In the genomic region with DNA sequence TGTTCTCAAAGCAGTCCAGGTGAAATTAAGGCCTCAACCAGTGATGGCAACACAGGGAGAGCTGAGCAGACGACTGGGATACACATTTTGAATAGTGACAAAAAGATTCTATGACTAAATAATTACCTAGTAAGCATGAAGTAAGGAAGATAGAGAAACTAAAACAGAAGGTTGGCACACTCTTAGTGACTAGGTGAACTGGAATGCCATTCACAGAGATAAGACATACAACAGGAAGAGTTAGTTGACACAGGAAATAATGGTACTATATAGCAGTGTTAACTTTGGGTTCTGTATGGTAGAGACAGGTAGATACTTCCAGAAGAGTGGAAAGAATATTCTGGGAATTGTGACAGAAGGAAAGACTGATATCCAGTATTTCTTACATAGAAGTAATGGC, we compare ENCODE assay signal across 24 cellular contexts.
DNase-seq lines count a peak whose midpoint lies in the region; ATAC-seq, FAIRE-seq and TF ChIP-seq lines count a peak whose summit lies in the region.
"Had no signal": no experiment of that assay in that cellular context is flagged by ENCODE, and none has a peak within 500 bp of the region (broad histone marks: within the 10 kb centered on the region; RNA-seq: fewer than 3 reads in every experiment).

No MANE protein-coding gene starts in this region.

- H3K23ac ChIP-seq in trophoblast cell (ENCODE audit: low read length), result no peak overlapping the region

- ATAC-seq in HepG2, result no peak
- ATAC-seq in right lobe of liver, result no peak
- ATAC-seq: GM23338 had no signal

- H3K9me3 Mint-ChIP-seq in CD14-positive monocyte, result peaks cover 0 to 21% (median 8%) of the 10 kb centered on the region in 7 donors
- H3K9me3 Mint-ChIP-seq: GM23338 had no signal

- H3K4me2 ChIP-seq in HepG2 (ENCODE audit: low read depth, low read length) (no peak overlapping the region), trophoblast cell (ENCODE audit: low read length) (no peak overlapping the region)
- H3K4me2 ChIP-seq: GM23338 had no signal

- TF ChIP-seq POLR2A in HepG2 (IDR thresholded peaks at IDR 0.05; ENCODE audit: insufficient read depth in 1 of 2, low read depth in 2 of 2, low read length in 2 of 2) (no peak), right lobe of liver (IDR thresholded peaks at IDR 0.05) (no peak)

- FAIRE-seq in HepG2 (lab: Jason Lieb, UNC), result no peak
- FAIRE-seq in RCC 7860 (lab: Jason Lieb, UNC), result no peak
- FAIRE-seq: GM18507 had no signal

- H2AK5ac ChIP-seq in trophoblast cell (ENCODE audit: low read length), result no peak overlapping the region

- H2AFZ ChIP-seq in HepG2 (ENCODE audit: low read length) (no peak overlapping the region), trophoblast cell (ENCODE audit: insufficient read depth, low read length, poor library complexity) (no peak overlapping the region)
- H2AFZ ChIP-seq: GM23338 had no signal

- TF ChIP-seq CTCF in HepG2 (CRISPR knock-in tag; IDR thresholded peaks at IDR 0.05), result no peak
- TF ChIP-seq CTCF in right lobe of liver (IDR thresholded peaks at IDR 0.05), result no peak
- TF ChIP-seq CTCF in epithelial cell of esophagus (IDR thresholded peaks at IDR 0.05; ENCODE audit: insufficient read depth, low read depth, low read length, missing control alignments), result no peak
- TF ChIP-seq CTCF in CD14-positive monocyte (IDR thresholded peaks at IDR 0.05), result no peak

- peaks cover 0 to 1% (median 0%) of the 10 kb centered on the region in 3 donors for H3K27me3 Mint-ChIP-seq in CD14-positive monocyte (ENCODE audit: low read depth in 3 of 3)
- H3K27me3 Mint-ChIP-seq: CD8-positive, alpha-beta memory T cell had no signal

- H3K9me3 ChIP-seq in HepG2 (ENCODE audit: low read length) (peaks cover 7% of the 10 kb centered on the region; the same call in 1 of the 2 replicates), right lobe of liver (no peaks in the 10 kb centered on the region), trophoblast cell (ENCODE audit: insufficient read depth, low read depth, low read length) (no peaks in the 10 kb centered on the region)

- H3K27me3 ChIP-seq in HepG2 (ENCODE audit: control insufficient read depth in 1 of 2, insufficient read depth in 2 of 2, low read length in 2 of 2) (no peaks in the 10 kb centered on the region), right lobe of liver (no peaks in the 10 kb centered on the region), trophoblast cell (ENCODE audit: insufficient read depth, low read length) (no peaks in the 10 kb centered on the region)

- H3K27ac Mint-ChIP-seq in CD14-positive monocyte, result no peak overlapping the region
- H3K27ac Mint-ChIP-seq: CD8-positive, alpha-beta memory T cell; GM23338 had no signal

- no peaks in the 10 kb centered on the region for H3K36me3 Mint-ChIP-seq in CD14-positive monocyte

- TF ChIP-seq EP300 in HepG2 (IDR thresholded peaks at IDR 0.05; ENCODE audit: low read depth in 2 of 2, low read length in 2 of 2) (no peak), HepG2 (CRISPR knock-in tag; IDR thresholded peaks at IDR 0.05; ENCODE audit: borderline replicate concordance) (no peak)

- H4K91ac ChIP-seq in trophoblast cell (ENCODE audit: low read depth, low read length), result no peak overlapping the region

- H3K36me3 ChIP-seq in HepG2 (replicated peaks in 1 of 2; ENCODE audit: control insufficient read depth in 1 of 2, insufficient read depth in 2 of 2, low read length in 2 of 2), result no peaks in the 10 kb centered on the region
- H3K36me3 ChIP-seq in right lobe of liver, result no peaks in the 10 kb centered on the region
- no peaks in the 10 kb centered on the region for H3K36me3 ChIP-seq in trophoblast cell (ENCODE audit: control insufficient read depth in 1 of 2, insufficient read depth in 2 of 2, low read length in 2 of 2)

- POLR2A ChIA-PET in HepG2 (lab: Yijun Ruan, JAX), result no interaction called here

- no peak for TF ChIP-seq RAD21 in HepG2 (CRISPR knock-in tag; IDR thresholded peaks at IDR 0.05)

- H3K4me1 Mint-ChIP-seq in CD14-positive monocyte, result no peaks in the 10 kb centered on the region
- H3K4me1 Mint-ChIP-seq: CD8-positive, alpha-beta memory T cell; GM23338 had no signal

- no peak overlapping the region for H3K18ac ChIP-seq in trophoblast cell (ENCODE audit: low read length)

- H4K20me1 ChIP-seq in HepG2 (ENCODE audit: insufficient read depth, low read length), result no peaks in the 10 kb centered on the region

- H4K12ac ChIP-seq in trophoblast cell (ENCODE audit: low read depth, low read length), result no peak overlapping the region

- BruUV-seq in HepG2 (replicated peaks; lab: Mats Ljungman, UMichigan), result no TSS peak

- no peak overlapping the region for H2BK12ac ChIP-seq in trophoblast cell (ENCODE audit: low read length)

- H3K27ac ChIP-seq in HepG2 (ENCODE audit: extremely low read length, insufficient read depth, low read length), result no peak overlapping the region
- no peak overlapping the region for H3K27ac ChIP-seq in right lobe of liver
- no peak overlapping the region for H3K27ac ChIP-seq in trophoblast cell (ENCODE audit: low read depth, low read length)
- H3K27ac ChIP-seq: SK-N-MC had no signal

- no peak overlapping the region for H3K14ac ChIP-seq in trophoblast cell (ENCODE audit: low read length)

- in situ Hi-C loops in HepG2 (cut with HindIII; ENCODE audit: extremely low pct_ligation_motif_present, low pct_unique_long_range_greater_than_20kb), result no loop called here

- CTCF ChIA-PET in HepG2 (lab: Yijun Ruan, JAX; ENCODE audit: low intra/inter-chr PET ratio, low total read pairs), result no interaction called here

- H3K79me2 ChIP-seq in HepG2 (ENCODE audit: insufficient read depth, low read length), result no peaks in the 10 kb centered on the region
- H3K79me2 ChIP-seq in trophoblast cell (ENCODE audit: control insufficient read depth, insufficient read depth, low read length, poor library complexity), result no peaks in the 10 kb centered on the region

- H2BK120ac ChIP-seq in trophoblast cell (ENCODE audit: insufficient read depth, low read length, poor library complexity), result no peak overlapping the region

- H3K4ac ChIP-seq in trophoblast cell (ENCODE audit: low read depth, low read length), result no peak overlapping the region

- H3K4me3 ChIP-seq in HepG2 (replicated peaks in 1 of 3; ENCODE audit: insufficient read depth in 1 of 3, low read depth in 2 of 3, low read length in 3 of 3), result no peak overlapping the region
- no peak overlapping the region for H3K4me3 ChIP-seq in right lobe of liver
- H3K4me3 ChIP-seq in epithelial cell of esophagus (ENCODE audit: low read length), result no peak overlapping the region
- no peak overlapping the region for H3K4me3 ChIP-seq in trophoblast cell (ENCODE audit: low read depth, low read length)
- H3K4me3 ChIP-seq: GM23338, SK-N-MC had no signal

- no peak overlapping the region for H3K9ac ChIP-seq in HepG2 (ENCODE audit: insufficient read depth, low read depth, low read length)
- no peak overlapping the region for H3K9ac ChIP-seq in trophoblast cell (ENCODE audit: low read length)

- no peak overlapping the region for H2BK5ac ChIP-seq in trophoblast cell (ENCODE audit: low read depth, low read length, poor library complexity)

- intact Hi-C loops in HepG2 (cut with micrococcal nuclease; ENCODE audit: unreplicated experiment), result no loop called here
- intact Hi-C loops in right lobe of liver (cut with DNase I), result no loop called here
- intact Hi-C loops in CD14-positive monocyte (cut with micrococcal nuclease), result no loop called here

- WGBS in HepG2 (ENCODE audit: low lambda C conversion rate), result 16% methylated on average over 1 of the region's 1 CpG
- WGBS in right lobe of liver (ENCODE audit: insufficient coverage, low coverage, low lambda C conversion rate, missing lambda C conversion rate), result 58% methylated on average over 1 of the region's 1 CpG
- no CpG with 5 or more reads among the region's 1 CpG for WGBS in trophoblast cell (ENCODE audit: extremely low coverage, insufficient coverage, insufficient read length)

- no peak overlapping the region for H3K4me3 Mint-ChIP-seq in CD14-positive monocyte
- H3K4me3 Mint-ChIP-seq: CD8-positive, alpha-beta memory T cell; GM23338 had no signal

- H3K4me1 ChIP-seq in HepG2 (ENCODE audit: insufficient read depth, low read length) (no peaks in the 10 kb centered on the region), right lobe of liver (no peaks in the 10 kb centered on the region), trophoblast cell (ENCODE audit: control insufficient read depth in 1 of 2, insufficient read depth in 2 of 2, low read length in 2 of 2) (no peaks in the 10 kb centered on the region)

- DNase-seq in HepG2 (ENCODE audit: low spot score), result peak; percentile 46
- DNase-seq in right lobe of liver, result no peak
- DNase-seq in RCC 7860 (ENCODE audit: low spot score), result peak; percentile 34
- peak; percentile 64 for DNase-seq in epithelial cell of esophagus (ENCODE audit: low read depth)
- peak; percentile 17 to 62 for DNase-seq in trophoblast cell
- no peak for DNase-seq in SHP77 treated with DMSO at 0.1 percent for 48 hours (lab: John Stamatoyannopoulos, UW)
- no peak for DNase-seq in RPMI8226
- DNase-seq in CD14-positive monocyte (ENCODE audit: low spot score), result no peak
- DNase-seq: 8988T; AML-193; C1 segment of cervical spinal cord; Calu3; CD8-positive, alpha-beta memory T cell; DMS153; GDM1; HCEC 1CT; Karpas-422; NCI-H1417; NCI-H1694 treated with DMSO at 0.1 percent for 48 hours; NCI-H510A; SHP77 had no signal

- no peaks in the 10 kb centered on the region for H3K79me1 ChIP-seq in trophoblast cell (ENCODE audit: low read length)

- no peak overlapping the region for H4K8ac ChIP-seq in trophoblast cell (ENCODE audit: low read depth, low read length)

TF ChIP-seq in HepG2, 621 proteins besides CTCF, POLR2A, EP300 and RAD21 (continues in another document):
- TF ChIP-seq ZNF207 (IDR thresholded peaks at IDR 0.05; ENCODE audit: borderline replicate concordance), result no peak
- no peak for TF ChIP-seq CENPT (CRISPR knock-in tag; IDR thresholded peaks at IDR 0.05; ENCODE audit: low read depth)
- no peak for TF ChIP-seq MAF1 (CRISPR knock-in tag; IDR thresholded peaks at IDR 0.05; ENCODE audit: borderline replicate concordance)
- TF ChIP-seq PREB (CRISPR knock-in tag; IDR thresholded peaks at IDR 0.05), result no peak

Comparison
In these comparisons a context has a peak if more than half of its experiments do, and no peak if none do; other contexts are left out.
1. DNase-seq: peak in HepG2 (single experiment), RCC 7860 (single experiment), epithelial cell of esophagus (single experiment) and trophoblast cell (2 of 2); none in right lobe of liver (0 of 3), SHP77 treated with DMSO at 0.1 percent for 48 hours (single experiment), RPMI8226 (single experiment) and CD14-positive monocyte (single experiment).